8 cellular contexts compared by ENCODE assay signal in the genomic region with DNA sequence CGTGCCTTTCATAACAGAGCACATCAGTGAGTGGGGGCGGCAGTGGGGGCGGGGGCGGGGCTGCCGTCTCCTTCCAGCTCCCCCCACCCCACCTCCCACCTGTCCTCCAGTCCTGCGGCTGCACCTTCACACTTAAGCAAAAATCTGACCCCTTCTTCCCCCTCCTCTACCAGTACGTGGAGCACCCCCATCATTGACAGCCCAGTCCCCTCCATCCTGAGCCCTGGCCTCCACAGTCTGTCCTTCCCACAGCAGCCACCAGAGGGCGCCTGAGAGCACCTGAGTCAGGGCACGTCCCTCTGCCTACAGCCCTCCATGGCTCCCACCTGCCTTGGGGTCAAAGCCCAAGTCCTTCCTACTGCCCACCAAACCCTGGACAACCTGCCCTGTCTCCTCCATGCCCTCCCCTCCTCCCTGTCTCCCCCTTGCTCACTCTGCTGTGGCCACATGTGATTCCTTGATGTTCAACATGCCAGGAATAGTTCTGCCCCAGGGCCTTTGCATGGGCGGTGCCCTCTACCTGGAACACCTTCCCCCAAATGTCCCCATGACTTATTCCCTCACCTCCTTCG. TPM values are rescaled to one million over a fixed set of nuclear protein-coding genes. Genes with fewer than 3 reads are reported as not detected.
DNase-seq lines count a peak whose midpoint lies in the region; ATAC-seq lines count a peak whose summit lies in the region.

No MANE protein-coding gene starts in this region.

- DNase-seq in NCI-H345 (lab: John Stamatoyannopoulos, UW) (peak; percentile 49), NCI-H345 treated with DMSO at 0.1 percent for 48 hours (lab: John Stamatoyannopoulos, UW; ENCODE audit: unreplicated experiment) (no peak), SK-N-DZ (ENCODE audit: low spot score) (peak; percentile 52)
- DNase-seq in activated naive CD4-positive, alpha-beta T cell treated with Interleukin-2 at 50 U/mL for 16 hours, result peak; percentile 74
- peak; percentile 78 for DNase-seq in stimulated activated CD4-positive, alpha-beta T cell treated with anti-CD3 and anti-CD28 coated beads, Interleukin-1b, Interleukin-23, amount 100 ng/mL, for 48 hours

- peaks cover 4% of the 10 kb centered on the region for H3K4me1 ChIP-seq in iPS-15b (ENCODE audit: control insufficient read depth, insufficient read depth, low read length)

- peak overlapping the region; percentile 35 for H3K4me3 ChIP-seq in iPS-15b (ENCODE audit: low read depth, low read length)

- H3K9me3 ChIP-seq in iPS-15b (ENCODE audit: control insufficient read depth, insufficient read depth, low read length), result no peaks in the 10 kb centered on the region

- no peak overlapping the region for H3K9ac ChIP-seq in iPS-15b (ENCODE audit: low read depth, low read length)

- peaks cover 2% of the 10 kb centered on the region for H3K36me3 ChIP-seq in iPS-15b (ENCODE audit: control insufficient read depth, insufficient read depth, low read length)

- no peaks in the 10 kb centered on the region for H3K27me3 ChIP-seq in iPS-15b (ENCODE audit: control insufficient read depth, insufficient read depth, low read length)

- no peak for ATAC-seq in GM21390 (IDR thresholded peaks at IDR 0.05; ENCODE audit: unreplicated experiment)
- no peak for ATAC-seq in HG02852 (IDR thresholded peaks at IDR 0.05; ENCODE audit: unreplicated experiment)

RNA-seq across cellular contexts. Expression of a gene that starts 4.0 kb away (rescaled TPM):
- polyA plus RNA-seq in SK-N-DZ (2014; cell fraction: cytosol; rRNA removed), result not detected in 2 replicates
- polyA plus RNA-seq in SK-N-DZ (2014; cell fraction: nucleus; rRNA removed), result not detected in 2 replicates

RNA-seq across cellular contexts. Expression of a gene that starts 13.5 kb away (rescaled TPM):
- polyA plus RNA-seq in SK-N-DZ (2014; cell fraction: cytosol; rRNA removed), result 24.5 and 25.6 TPM in 2 replicates
- polyA plus RNA-seq in SK-N-DZ (2014; cell fraction: nucleus; rRNA removed), result 10.1 and 11.3 TPM in 2 replicates

RNA-seq across cellular contexts. Expression of a gene that starts 45.7 kb away (rescaled TPM):
- 210 and 265 TPM in 2 replicates for polyA plus RNA-seq in SK-N-DZ (2014; cell fraction: cytosol; rRNA removed)
- polyA plus RNA-seq in SK-N-DZ (2014; cell fraction: nucleus; rRNA removed), result 520 and 595 TPM in 2 replicates

RNA-seq across cellular contexts. Expression of a gene that starts 50.9 kb away (rescaled TPM):
- 1.00 and 1.1 TPM in 2 replicates for polyA plus RNA-seq in SK-N-DZ (2014; cell fraction: cytosol; rRNA removed)
- polyA plus RNA-seq in SK-N-DZ (2014; cell fraction: nucleus; rRNA removed), result 1.9 and 2.9 TPM in 2 replicates

RNA-seq across cellular contexts. Expression of a gene that starts 51.0 kb away (rescaled TPM):
- polyA plus RNA-seq in SK-N-DZ (2014; cell fraction: cytosol; rRNA removed), result 35.9 and 36.3 TPM in 2 replicates
- polyA plus RNA-seq in SK-N-DZ (2014; cell fraction: nucleus; rRNA removed), result 67.7 and 80.5 TPM in 2 replicates
